In the genomic region with DNA sequence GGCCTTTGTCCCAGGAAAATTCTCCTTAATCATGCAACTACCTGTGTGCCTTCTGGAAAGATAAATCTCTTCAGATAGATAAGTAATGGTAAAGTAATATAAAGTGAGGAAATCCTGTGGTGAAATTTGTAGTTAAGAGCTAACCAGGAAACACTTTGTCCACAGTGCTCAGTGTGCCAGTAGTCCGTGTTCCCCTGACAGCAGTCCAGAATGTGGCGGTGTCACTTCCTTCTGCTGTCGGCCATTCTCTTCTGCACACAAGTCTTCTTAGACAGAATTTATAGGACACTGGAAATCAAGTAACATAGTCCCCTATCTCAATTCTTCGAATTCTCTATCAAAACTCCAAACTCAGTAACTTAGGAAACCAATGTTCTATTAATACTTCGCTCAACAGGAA, we compare ENCODE assay signal across 18 cellular contexts. TPM values are rescaled to one million over a fixed set of nuclear protein-coding genes. Genes with fewer than 3 reads are reported as not detected.
A peak's percentile ranks its signal among the peaks of the same experiment; 100 is the strongest.
DNase-seq lines count a peak whose midpoint lies in the region; ATAC-seq and TF ChIP-seq lines count a peak whose summit lies in the region.
"Had no signal": no experiment of that assay in that cellular context is flagged by ENCODE, and none has a peak within 500 bp of the region (broad histone marks: within the 10 kb centered on the region; RNA-seq: fewer than 3 reads in every experiment).

No MANE protein-coding gene starts in this region.

- peaks cover 23% of the 10 kb centered on the region for H3K27me3 Mint-ChIP-seq in activated CD8-positive, alpha-beta T cell treated with anti-CD3 and anti-CD28 coated beads, Interleukin-2, amount 10 ng/mL, durations not matched to agents 7 days and 5 days (ENCODE audit: low read depth)

- H3K36me3 Mint-ChIP-seq in activated CD8-positive, alpha-beta T cell treated with anti-CD3 and anti-CD28 coated beads, Interleukin-2, amount 10 ng/mL, durations not matched to agents 7 days and 5 days (ENCODE audit: low read depth): no peaks in the 10 kb centered on the region
- H3K36me3 Mint-ChIP-seq: T-cell had no signal

- H3K9ac ChIP-seq in SK-N-SH: no peak overlapping the region

- H3K4me3 Mint-ChIP-seq in activated CD8-positive, alpha-beta T cell treated with anti-CD3 and anti-CD28 coated beads, Interleukin-2, amount 10 ng/mL, durations not matched to agents 7 days and 5 days: no peak overlapping the region
- H3K4me3 Mint-ChIP-seq: H9, nephron, T-cell had no signal

- peaks cover 2% of the 10 kb centered on the region for H3K4me1 Mint-ChIP-seq in activated CD8-positive, alpha-beta T cell treated with anti-CD3 and anti-CD28 coated beads, Interleukin-2, amount 10 ng/mL, durations not matched to agents 7 days and 5 days (ENCODE audit: low read depth)

- no peaks in the 10 kb centered on the region for H3K27me3 ChIP-seq in hepatocyte
- H3K27me3 ChIP-seq in SK-N-SH (ENCODE audit: insufficient read depth): peaks cover 3% of the 10 kb centered on the region; the same call in 1 of the 2 replicates

- H3K36me3 ChIP-seq in hepatocyte (replicated peaks; ENCODE audit: insufficient read depth, low read depth) (no peaks in the 10 kb centered on the region), SK-N-SH (replicated peaks in 1 of 2; ENCODE audit: control insufficient read depth in 1 of 2, insufficient read depth in 2 of 2, low read length in 1 of 2) (no peaks in the 10 kb centered on the region)
- H3K36me3 ChIP-seq: adrenal gland, thoracic aorta had no signal

- POLR2A ChIA-PET in SK-N-SH (lab: Yijun Ruan, JAX): no interaction called here
- POLR2A ChIA-PET in activated CD8-positive, alpha-beta T cell treated with anti-CD3 and anti-CD28 coated beads, Interleukin-2, amount 10 ng/mL, durations not matched to agents 7 days and 5 days (lab: Charles Lee): no interaction called here

- 92% methylated on average over 5 of the region's 5 CpGs for WGBS in hepatocyte (ENCODE audit: low lambda C conversion rate, missing lambda C conversion rate)
- 52% methylated on average over 5 of the region's 5 CpGs for WGBS in SK-N-SH (ENCODE audit: low lambda C conversion rate)

- H3K27ac Mint-ChIP-seq in activated CD8-positive, alpha-beta T cell treated with anti-CD3 and anti-CD28 coated beads, Interleukin-2, amount 10 ng/mL, durations not matched to agents 7 days and 5 days: no peak overlapping the region
- H3K27ac Mint-ChIP-seq: T-cell had no signal

- H3K4me1 ChIP-seq in hepatocyte (ENCODE audit: insufficient read depth) (peaks cover 3% of the 10 kb centered on the region), SK-N-SH (ENCODE audit: control insufficient read depth in 1 of 2, insufficient read depth in 2 of 2, low read depth in 1 of 2, low read length in 1 of 2) (no peaks in the 10 kb centered on the region; a peak in 2 of 4 replicates)

- H3K4me3 ChIP-seq in hepatocyte: no peak overlapping the region
- no peak overlapping the region for H3K4me3 ChIP-seq in SK-N-SH (ENCODE audit: low read depth in 2 of 2, low read length in 1 of 2)
- H3K4me3 ChIP-seq: adrenal gland, thoracic aorta had no signal

- peak; percentile 69 for ATAC-seq in GM21390 (IDR thresholded peaks at IDR 0.05; ENCODE audit: unreplicated experiment)
- no peak for ATAC-seq in activated CD8-positive, alpha-beta T cell treated with anti-CD3 and anti-CD28 coated beads, Interleukin-2, amount 10 ng/mL, durations not matched to agents 7 days and 5 days
- ATAC-seq: Panc1, T-cell had no signal

- no peaks in the 10 kb centered on the region for H3K9me3 Mint-ChIP-seq in activated CD8-positive, alpha-beta T cell treated with anti-CD3 and anti-CD28 coated beads, Interleukin-2, amount 10 ng/mL, durations not matched to agents 7 days and 5 days (ENCODE audit: insufficient read depth)
- H3K9me3 Mint-ChIP-seq: H9, nephron had no signal

- H3K4me2 ChIP-seq in hepatocyte: no peak overlapping the region
- H3K4me2 ChIP-seq in SK-N-SH: no peak overlapping the region

- H2AFZ ChIP-seq in hepatocyte (no peak overlapping the region), SK-N-SH (ENCODE audit: low read depth) (no peak overlapping the region)

- TF ChIP-seq CTCF in hepatocyte (IDR thresholded peaks at IDR 0.05; ENCODE audit: poor library complexity) (no peak), SK-N-SH (IDR thresholded peaks at IDR 0.05) (no peak)

- H3K9me3 ChIP-seq in hepatocyte (ENCODE audit: low read depth): no peaks in the 10 kb centered on the region
- no peaks in the 10 kb centered on the region for H3K9me3 ChIP-seq in SK-N-SH
- H3K9me3 ChIP-seq: adrenal gland, thoracic aorta had no signal

- no peaks in the 10 kb centered on the region for H3K9me2 ChIP-seq in hepatocyte (replicated peaks; ENCODE audit: insufficient read depth)
- H3K9me2 ChIP-seq in SK-N-SH: no peaks in the 10 kb centered on the region

- H4K20me1 ChIP-seq in hepatocyte (ENCODE audit: insufficient read depth, poor library complexity, severe bottlenecking): no peaks in the 10 kb centered on the region
- H4K20me1 ChIP-seq in SK-N-SH (ENCODE audit: insufficient read depth): no peaks in the 10 kb centered on the region

- CTCF ChIA-PET in SK-N-SH (lab: Yijun Ruan, JAX): no interaction called here
- CTCF ChIA-PET in activated CD8-positive, alpha-beta T cell treated with anti-CD3 and anti-CD28 coated beads, Interleukin-2, amount 10 ng/mL, durations not matched to agents 7 days and 5 days (lab: Charles Lee): interaction anchor here (0.8 to 2.5 kb wide), 2 partner anchors 9 to 360 kb away, joined by 3 to 7 read pairs; no protein-coding TSS in a partner anchor

- no peak overlapping the region for H3K27ac ChIP-seq in hepatocyte
- H3K27ac ChIP-seq in SK-N-SH (ENCODE audit: low read depth in 2 of 2, low read length in 1 of 2): no peak overlapping the region
- H3K27ac ChIP-seq: adrenal gland, thoracic aorta had no signal

- no peaks in the 10 kb centered on the region for H3F3A ChIP-seq in SK-N-SH (replicated peaks; ENCODE audit: insufficient read depth)

- H3K79me2 ChIP-seq in hepatocyte (no peaks in the 10 kb centered on the region), SK-N-SH (ENCODE audit: insufficient read depth) (no peaks in the 10 kb centered on the region)

- no peak for TF ChIP-seq EP300 in SK-N-SH (IDR thresholded peaks at IDR 0.05; ENCODE audit: borderline replicate concordance in 1 of 2, low read depth in 1 of 2, low read length in 1 of 2)

- peak; percentile 57 for DNase-seq in NCI-H69 (lab: John Stamatoyannopoulos, UW)
- peak; percentile 19 for DNase-seq in hepatocyte (ENCODE audit: low spot score)
- DNase-seq in pons (ENCODE audit: low spot score): peak; percentile 20
- DNase-seq in SK-N-SH: no peak
- DNase-seq in SIG-M5 treated with dmso at 0.1 percent for 504 hours (lab: John Stamatoyannopoulos, UW; ENCODE audit: unreplicated experiment): no peak
- no peak for DNase-seq in activated CD8-positive, alpha-beta T cell treated with anti-CD3 and anti-CD28 coated beads, Interleukin-2, amount 10 ng/mL, durations not matched to agents 7 days and 5 days
- no peak for DNase-seq in activated CD4-positive, alpha-beta T cell treated with anti-CD3 and anti-CD28 coated beads, Interleukin-2, amount 50 U/mL, for 4 hours
- DNase-seq: central memory CD4-positive, alpha-beta T cell; foreskin fibroblast; H9; NCI-H526 treated with DMSO at 0.1 percent for 48 hours; stimulated activated CD4-positive, alpha-beta T cell treated with anti-CD3 and anti-CD28 coated beads, Interleukin-4, amount 100 ng/mL, for 1 hour; T-cell had no signal

- TF ChIP-seq RAD21 in SK-N-SH (IDR thresholded peaks at IDR 0.05; ENCODE audit: low read length): no peak

TF ChIP-seq in SK-N-SH, 30 proteins besides CTCF, POLR2A, EP300 and RAD21:
- TF ChIP-seq MXI1 (IDR thresholded peaks at IDR 0.05; ENCODE audit: low read depth, low read length) (no peak), GATA2 (CRISPR knock-in tag; IDR thresholded peaks at IDR 0.05) (no peak), RFX5 (IDR thresholded peaks at IDR 0.05; ENCODE audit: low read length) (no peak), TCF12 (IDR thresholded peaks at IDR 0.05) (no peak), NRF1 (IDR thresholded peaks at IDR 0.05; ENCODE audit: low read depth, low read length) (no peak), GABPA (IDR thresholded peaks at IDR 0.05; ENCODE audit: low read depth) (no peak), ELF1 (IDR thresholded peaks at IDR 0.05) (no peak), FOXM1 (IDR thresholded peaks at IDR 0.05; ENCODE audit: low read depth) (no peak)
- TF ChIP-seq, protein P1, sequence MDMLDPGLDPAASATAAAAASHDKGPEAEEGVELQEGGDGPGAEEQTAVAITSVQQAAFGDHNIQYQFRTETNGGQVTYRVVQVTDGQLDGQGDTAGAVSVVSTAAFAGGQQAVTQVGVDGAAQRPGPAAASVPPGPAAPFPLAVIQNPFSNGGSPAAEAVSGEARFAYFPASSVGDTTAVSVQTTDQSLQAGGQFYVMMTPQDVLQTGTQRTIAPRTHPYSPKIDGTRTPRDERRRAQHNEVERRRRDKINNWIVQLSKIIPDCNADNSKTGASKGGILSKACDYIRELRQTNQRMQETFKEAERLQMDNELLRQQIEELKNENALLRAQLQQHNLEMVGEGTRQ (IDR thresholded peaks at IDR 0.05; ENCODE audit: borderline replicate concordance, low read depth, low read length): no peak

RNA-seq across cellular contexts. Expression of a gene that starts 5.8 kb away (rescaled TPM):
- total RNA-seq in hepatocyte: 9.2 and 14.9 TPM in 2 replicates
- polyA plus RNA-seq in hepatocyte (2.6 and 2.8 TPM in 2 replicates), SK-N-SH (2012; rRNA removed) (0.02 and 0.06 TPM in 2 replicates)
- polyA plus RNA-seq in SK-N-SH (2012; cell fraction: cytosol; rRNA removed): 0.06 and 0.09 TPM in 2 replicates
- polyA plus RNA-seq in SK-N-SH (2012; cell fraction: nucleus; rRNA removed): 0.01 and 0.14 TPM in 2 replicates
- total RNA-seq in activated CD8-positive, alpha-beta T cell treated with anti-CD3 and anti-CD28 coated beads, Interleukin-2, amount 10 ng/mL, durations not matched to agents 7 days and 5 days: not detected

Comparison
In these comparisons a context has a peak if more than half of its experiments do, and no peak if none do; other contexts are left out.
1. DNase-seq: peak in NCI-H69 (single experiment), hepatocyte (single experiment) and pons (single experiment); none in SK-N-SH (single experiment), SIG-M5 treated with dmso at 0.1 percent for 504 hours (single experiment), activated CD8-positive, alpha-beta T cell treated with anti-CD3 and anti-CD28 coated beads, Interleukin-2, amount 10 ng/mL, durations not matched to agents 7 days and 5 days (single experiment) and activated CD4-positive, alpha-beta T cell treated with anti-CD3 and anti-CD28 coated beads, Interleukin-2, amount 50 U/mL, for 4 hours (0 of 2).
2. RNA of a gene that starts 5.8 kb away (total RNA-seq): 9.2 to 14.9 TPM in hepatocyte; not detected in activated CD8-positive, alpha-beta T cell treated with anti-CD3 and anti-CD28 coated beads, Interleukin-2, amount 10 ng/mL, durations not matched to agents 7 days and 5 days; every median in the first group is over 10 times any median in the second.